In genomic region chr20:3510110-3510509, GRCh38 we compare ENCODE assay signal across 1 cellular context.
TF ChIP-seq lines count a peak whose summit lies in the region.

No MANE protein-coding gene starts in this region.

TF ChIP-seq in HepG2, 621 proteins besides CTCF, POLR2A, EP300 and RAD21 (continued from another document and continues in another):
- TF ChIP-seq ZBTB40 (IDR thresholded peaks at IDR 0.05): peak; percentile 92
- peak; percentile 98 for TF ChIP-seq ZBTB40 (CRISPR knock-in tag; IDR thresholded peaks at IDR 0.05)
- TF ChIP-seq CBX1 (IDR thresholded peaks at IDR 0.05; ENCODE audit: low read depth): no peak
- TF ChIP-seq ZNF598 (CRISPR knock-in tag; IDR thresholded peaks at IDR 0.05; ENCODE audit: borderline replicate concordance): no peak
- TF ChIP-seq FOXP4 (CRISPR knock-in tag; IDR thresholded peaks at IDR 0.05): peak; percentile 93
- no peak for TF ChIP-seq POLR2AphosphoS5 (IDR thresholded peaks at IDR 0.05; ENCODE audit: low read depth, low read length)
- peak; percentile 79; the same call in 1 of the 2 replicates for TF ChIP-seq TGIF2 (CRISPR knock-in tag; IDR thresholded peaks at IDR 0.05)
- TF ChIP-seq CEBPB (IDR thresholded peaks at IDR 0.05; ENCODE audit: borderline replicate concordance, low read depth, low read length): peak; percentile 100
- no peak for TF ChIP-seq STAT5B (CRISPR knock-in tag; IDR thresholded peaks at IDR 0.05)
- TF ChIP-seq ARID5B (CRISPR knock-in tag; IDR thresholded peaks at IDR 0.05): peak; percentile 96
- TF ChIP-seq SRY (CRISPR knock-in tag; IDR thresholded peaks at IDR 0.05): no peak
- TF ChIP-seq TAF15 (IDR thresholded peaks at IDR 0.05; ENCODE audit: low read depth, low read length, poor library complexity, severe bottlenecking): no peak
- 0 out of 2 replicates have a peak, but pooled peaks have one; percentile 13 for TF ChIP-seq ZNF770 (CRISPR knock-in tag; IDR thresholded peaks at IDR 0.05)
- peak; percentile 92 for TF ChIP-seq SKI (IDR thresholded peaks at IDR 0.05; ENCODE audit: partially characterized antibody)
- no peak for TF ChIP-seq STAT6 (CRISPR knock-in tag; IDR thresholded peaks at IDR 0.05; ENCODE audit: borderline replicate concordance)
- no peak for TF ChIP-seq SIN3A (IDR thresholded peaks at IDR 0.05; ENCODE audit: borderline replicate concordance, low read depth, low read length)
- TF ChIP-seq ZMAT5 (CRISPR knock-in tag; IDR thresholded peaks at IDR 0.05; ENCODE audit: borderline replicate concordance, low read depth): no peak
- no peak for TF ChIP-seq PTBP1 (IDR thresholded peaks at IDR 0.05; ENCODE audit: low read depth, low read length, poor library complexity, severe bottlenecking)
- peak; percentile 84 for TF ChIP-seq BCL6 (CRISPR knock-in tag; IDR thresholded peaks at IDR 0.05)
- TF ChIP-seq ZNF274 (CRISPR knock-in tag; IDR thresholded peaks at IDR 0.05): no peak
- TF ChIP-seq MED1 (CRISPR knock-in tag; IDR thresholded peaks at IDR 0.05): peak; percentile 90
- TF ChIP-seq ZBTB49 (CRISPR knock-in tag; IDR thresholded peaks at IDR 0.05; ENCODE audit: borderline replicate concordance): no peak
- TF ChIP-seq CHD2 (IDR thresholded peaks at IDR 0.05; ENCODE audit: low read depth, low read length): no peak
- no peak for TF ChIP-seq ELF1 (CRISPR knock-in tag; IDR thresholded peaks at IDR 0.05)
- TF ChIP-seq FOXK2 (IDR thresholded peaks at IDR 0.05): peak; percentile 68; the same call in 1 of the 2 replicates
- TF ChIP-seq NONO (IDR thresholded peaks at IDR 0.05): no peak
- peak; percentile 16; the same call in 1 of the 2 replicates for TF ChIP-seq NONO (CRISPR knock-in tag; conservative IDR thresholded peaks at IDR 0.05)
- TF ChIP-seq ZNF644 (CRISPR knock-in tag; IDR thresholded peaks at IDR 0.05; ENCODE audit: low read depth): no peak
- peak; percentile 85; the same call in 1 of the 2 replicates for TF ChIP-seq FOXK1 (CRISPR knock-in tag; IDR thresholded peaks at IDR 0.05; ENCODE audit: borderline replicate concordance, low read depth)
- peak; percentile 29; the same call in 1 of the 2 replicates for TF ChIP-seq MAX (IDR thresholded peaks at IDR 0.05)
- TF ChIP-seq HNF4G (IDR thresholded peaks at IDR 0.05; ENCODE audit: borderline replicate concordance, low read depth, low read length): 0 out of 2 replicates have a peak, but pooled peaks have one; percentile 19
- no peak for TF ChIP-seq HNF4G (CRISPR knock-in tag; IDR thresholded peaks at IDR 0.05; ENCODE audit: borderline replicate concordance, low read depth)
- TF ChIP-seq FOXO1 (CRISPR knock-in tag; IDR thresholded peaks at IDR 0.05): peak; percentile 82
